Comparison of ENCODE assay signal across 24 cellular contexts in the genomic region with DNA sequence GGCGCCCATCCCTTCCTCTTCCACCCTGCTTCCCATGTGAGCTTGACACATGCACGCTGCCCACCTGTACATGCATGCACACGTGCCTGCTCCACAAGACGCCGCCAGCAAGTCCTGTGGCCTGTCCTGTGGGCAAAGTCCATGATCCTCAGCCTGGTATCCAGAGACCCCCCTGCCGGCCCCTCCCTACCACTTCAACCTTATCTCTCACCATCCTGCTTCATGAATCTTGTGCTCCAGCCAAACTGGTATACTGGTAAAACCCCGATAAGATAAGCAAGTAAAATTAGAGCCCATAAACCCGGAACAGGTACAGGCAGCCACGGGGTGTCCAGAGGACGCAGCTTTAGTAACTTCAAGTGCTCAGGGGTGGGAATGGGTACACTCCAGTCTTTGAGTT.
"Had no signal": no experiment of that assay in that cellular context is flagged by ENCODE, and none has a peak within 500 bp of the region (broad histone marks: within the 10 kb centered on the region; RNA-seq: fewer than 3 reads in every experiment).

No MANE protein-coding gene starts in this region.

- H3K27me3 ChIP-seq: left lung, neural progenitor cell, ovary, spleen, testis, thyroid gland, transverse colon, upper lobe of left lung, vagina had no signal

- H3K27ac ChIP-seq: left lung, neural progenitor cell, ovary, skin epidermis, spleen, testis, thyroid gland, transverse colon, upper lobe of left lung, vagina had no signal

- DNase-seq: hippocampal formation; kidney glomerular epithelial cell; left colon; left lung; mesendoderm; naive B cell; natural killer cell; nephron progenitor cell; ovary; spleen; stimulated activated CD4-positive, alpha-beta T cell treated with anti-CD3 and anti-CD28 coated beads, Interleukin-4, amount 100 ng/mL, for 24 hours; stimulated activated naive CD4-positive, alpha-beta T cell treated with Interleukin-2 at 50 U/mL for 16 hours; stimulated activated naive CD8-positive, alpha-beta T cell treated with anti-CD3 and anti-CD28 coated beads, Interleukin-15, amount 100 ng/mL, for 72 hours; testis; thyroid gland; transverse colon had no signal

- H3K9me3 ChIP-seq: ovary, testis, thyroid gland, transverse colon, upper lobe of left lung, vagina had no signal

- H3K36me3 ChIP-seq: left lung, neural progenitor cell, ovary, spleen, thyroid gland, transverse colon, upper lobe of left lung, vagina had no signal

- H3K4me1 ChIP-seq: neural progenitor cell, spleen, testis, thyroid gland, transverse colon, upper lobe of left lung, vagina had no signal

- H3K4me3 ChIP-seq: left lung, lung, neural progenitor cell, ovary, skin epidermis, spleen, testis, thyroid gland, transverse colon, upper lobe of left lung, vagina had no signal

- ATAC-seq: left colon; left lung; natural killer cell; right cardiac atrium; sciatic nerve; stimulated activated effector memory CD8-positive, alpha-beta T cell treated with anti-CD3 and anti-CD28 coated beads, Interleukin-12 subunit alpha, Interleukin-12 subunit beta, amount 100 ng/mL, for 72 hours; stimulated activated naive CD8-positive, alpha-beta T cell treated with anti-CD3 and anti-CD28 coated beads, Interleukin-15, amount 100 ng/mL, for 72 hours had no signal

- H3K4me2 ChIP-seq: neural progenitor cell had no signal

- H3K9ac ChIP-seq: neural progenitor cell had no signal

- H2AFZ ChIP-seq: neural progenitor cell had no signal
